Comparison of ENCODE assay signal across 10 cellular contexts in genomic region chr13:67736646-67737420, GRCh38.
DNase-seq lines count a peak whose midpoint lies in the region; ATAC-seq, FAIRE-seq and TF ChIP-seq lines count a peak whose summit lies in the region.
"Had no signal": no experiment of that assay in that cellular context is flagged by ENCODE, and none has a peak within 500 bp of the region (broad histone marks: within the 10 kb centered on the region; RNA-seq: fewer than 3 reads in every experiment).

No MANE protein-coding gene starts in this region.

- peak overlapping the region; percentile 69 for H3K4me2 ChIP-seq in astrocyte (ENCODE audit: low read length)

- H3K27ac ChIP-seq in astrocyte (ENCODE audit: low read depth, low read length) = peak overlapping the region; percentile 66
- no peak overlapping the region for H3K27ac ChIP-seq in left lung
- no peak overlapping the region for H3K27ac ChIP-seq in sigmoid colon

- H3K27me3 Mint-ChIP-seq in astrocyte (ENCODE audit: low read depth, unreplicated experiment) = no peaks in the 10 kb centered on the region
- no peaks in the 10 kb centered on the region for H3K27me3 Mint-ChIP-seq in activated CD4-positive, alpha-beta T cell treated with anti-CD3 and anti-CD28 coated beads for 36 hours
- no peaks in the 10 kb centered on the region for H3K27me3 Mint-ChIP-seq in stimulated activated memory B cell treated with anti-CD40 and anti-IgM and Interleukin-4, amounts not matched to agents 10 μg/mL and 1 μg/mL and 100 μg/mL, for 72 hours
- H3K27me3 Mint-ChIP-seq: dendritic cell treated with granulocyte-macrophage colony-stimulating factor and Interleukin-4, amounts not matched to agents 40 ng/mL and 50 ng/mL, for 4 days had no signal

- H2AFZ ChIP-seq in astrocyte (ENCODE audit: low read depth, low read length) = peak overlapping the region; percentile 31

- TF ChIP-seq CTCF in astrocyte (IDR thresholded peaks at IDR 0.05; ENCODE audit: insufficient read depth, low read depth, low read length) (peak; percentile 68), left lung (IDR thresholded peaks at IDR 0.05) (no peak), sigmoid colon (IDR thresholded peaks at IDR 0.05) (no peak)

- H3K4me3 Mint-ChIP-seq in astrocyte (ENCODE audit: unreplicated experiment) = peak overlapping the region; percentile 31
- H3K4me3 Mint-ChIP-seq in activated CD4-positive, alpha-beta T cell treated with anti-CD3 and anti-CD28 coated beads for 36 hours = no peak overlapping the region
- no peak overlapping the region for H3K4me3 Mint-ChIP-seq in stimulated activated memory B cell treated with anti-CD40 and anti-IgM and Interleukin-4, amounts not matched to agents 10 μg/mL and 1 μg/mL and 100 μg/mL, for 72 hours
- H3K4me3 Mint-ChIP-seq: dendritic cell treated with granulocyte-macrophage colony-stimulating factor and Interleukin-4, amounts not matched to agents 40 ng/mL and 50 ng/mL, for 4 days had no signal

- H3K4me3 ChIP-seq in astrocyte (ENCODE audit: insufficient read depth, low read depth, low read length) (no peak overlapping the region), left lung (no peak overlapping the region), sigmoid colon (no peak overlapping the region)

- peak overlapping the region; percentile 81 for H3K27ac Mint-ChIP-seq in astrocyte (ENCODE audit: unreplicated experiment)
- H3K27ac Mint-ChIP-seq in activated CD4-positive, alpha-beta T cell treated with anti-CD3 and anti-CD28 coated beads for 36 hours = no peak overlapping the region
- H3K27ac Mint-ChIP-seq in stimulated activated memory B cell treated with anti-CD40 and anti-IgM and Interleukin-4, amounts not matched to agents 10 μg/mL and 1 μg/mL and 100 μg/mL, for 72 hours = no peak overlapping the region
- H3K27ac Mint-ChIP-seq: dendritic cell treated with granulocyte-macrophage colony-stimulating factor and Interleukin-4, amounts not matched to agents 40 ng/mL and 50 ng/mL, for 4 days had no signal

- H3K9me3 Mint-ChIP-seq in astrocyte (ENCODE audit: unreplicated experiment) = no peaks in the 10 kb centered on the region
- H3K9me3 Mint-ChIP-seq in activated CD4-positive, alpha-beta T cell treated with anti-CD3 and anti-CD28 coated beads for 36 hours (ENCODE audit: low read depth) = peaks cover 12% of the 10 kb centered on the region
- peaks cover 4% of the 10 kb centered on the region for H3K9me3 Mint-ChIP-seq in stimulated activated memory B cell treated with anti-CD40 and anti-IgM and Interleukin-4, amounts not matched to agents 10 μg/mL and 1 μg/mL and 100 μg/mL, for 72 hours
- H3K9me3 Mint-ChIP-seq: dendritic cell treated with granulocyte-macrophage colony-stimulating factor and Interleukin-4, amounts not matched to agents 40 ng/mL and 50 ng/mL, for 4 days had no signal

- in situ Hi-C loops in Caki2 (cut with HindIII; ENCODE audit: low pct_unique_long_range_greater_than_20kb, low sequenced_read_pairs) = no loop called here

- H3K27me3 ChIP-seq in astrocyte (ENCODE audit: insufficient read depth, low read length) (no peaks in the 10 kb centered on the region), left lung (no peaks in the 10 kb centered on the region), sigmoid colon (no peaks in the 10 kb centered on the region)

- H4K20me1 ChIP-seq in astrocyte (ENCODE audit: insufficient read depth, low read length) = no peaks in the 10 kb centered on the region

- H3K36me3 Mint-ChIP-seq in astrocyte (ENCODE audit: low read depth, unreplicated experiment) = no peaks in the 10 kb centered on the region
- H3K36me3 Mint-ChIP-seq in activated CD4-positive, alpha-beta T cell treated with anti-CD3 and anti-CD28 coated beads for 36 hours (ENCODE audit: low read depth) = no peaks in the 10 kb centered on the region
- no peaks in the 10 kb centered on the region for H3K36me3 Mint-ChIP-seq in stimulated activated memory B cell treated with anti-CD40 and anti-IgM and Interleukin-4, amounts not matched to agents 10 μg/mL and 1 μg/mL and 100 μg/mL, for 72 hours

- no peaks in the 10 kb centered on the region for H3K79me2 ChIP-seq in astrocyte (ENCODE audit: insufficient read depth, low read length)

- H3K4me1 Mint-ChIP-seq in astrocyte (ENCODE audit: low read depth, unreplicated experiment) = peaks cover 11% of the 10 kb centered on the region
- no peaks in the 10 kb centered on the region for H3K4me1 Mint-ChIP-seq in activated CD4-positive, alpha-beta T cell treated with anti-CD3 and anti-CD28 coated beads for 36 hours
- H3K4me1 Mint-ChIP-seq in stimulated activated memory B cell treated with anti-CD40 and anti-IgM and Interleukin-4, amounts not matched to agents 10 μg/mL and 1 μg/mL and 100 μg/mL, for 72 hours = no peaks in the 10 kb centered on the region

- TF ChIP-seq POLR2A in sigmoid colon (IDR thresholded peaks at IDR 0.05) = no peak

- CTCF ChIA-PET in activated CD4-positive, alpha-beta T cell treated with anti-CD3 and anti-CD28 coated beads for 36 hours (lab: Charles Lee) = no interaction called here

- H3K4me1 ChIP-seq in astrocyte (ENCODE audit: insufficient read depth, low read length) = peaks cover 7% of the 10 kb centered on the region
- no peaks in the 10 kb centered on the region for H3K4me1 ChIP-seq in left lung
- peaks cover 0 to 6% (median 0%) of the 10 kb centered on the region in 4 donors for H3K4me1 ChIP-seq in sigmoid colon

- POLR2A ChIA-PET in activated CD4-positive, alpha-beta T cell treated with anti-CD3 and anti-CD28 coated beads for 36 hours (lab: Charles Lee) = no interaction called here

- no peak for FAIRE-seq in astrocyte (lab: Jason Lieb, UNC)

- peak overlapping the region; percentile 53 for H3K9ac ChIP-seq in astrocyte (ENCODE audit: low read length)

- 23 to 58% methylated on average over 4 of the region's 4 CpGs for WGBS in sigmoid colon, 2 donors

- peak; percentile 42 for ATAC-seq in left lung
- no peak for ATAC-seq in activated CD4-positive, alpha-beta T cell treated with anti-CD3 and anti-CD28 coated beads for 36 hours
- ATAC-seq in stimulated activated memory B cell treated with anti-CD40 and anti-IgM and Interleukin-4, amounts not matched to agents 10 μg/mL and 1 μg/mL and 100 μg/mL, for 72 hours = no peak

- H3K9me3 ChIP-seq in astrocyte (ENCODE audit: insufficient read depth, low read depth, low read length) (no peaks in the 10 kb centered on the region), left lung (no peaks in the 10 kb centered on the region), sigmoid colon (peaks cover 0 to 2% (median 0%) of the 10 kb centered on the region in 4 donors)

- no peak for TF ChIP-seq EP300 in sigmoid colon (IDR thresholded peaks at IDR 0.05)

- H3K36me3 ChIP-seq in astrocyte (ENCODE audit: insufficient read depth, low read length) (no peaks in the 10 kb centered on the region), left lung (no peaks in the 10 kb centered on the region), sigmoid colon (no peaks in the 10 kb centered on the region)

- DNase-seq in Caki2 (ENCODE audit: low read depth) = peak; percentile 84
- DNase-seq in HS-27A (ENCODE audit: low read depth) = peak; percentile 7
- DNase-seq in astrocyte (ENCODE audit: low read depth) = peak; percentile 89
- DNase-seq in left lung = no peak
- no peak for DNase-seq in sigmoid colon
- DNase-seq in activated CD4-positive, alpha-beta T cell treated with anti-CD3 and anti-CD28 coated beads for 36 hours = no peak
- no peak for DNase-seq in stimulated activated CD4-positive, alpha-beta T cell treated with anti-CD3 and anti-CD28 coated beads, Interleukin-4, amount 100 ng/mL, for 24 hours
- DNase-seq: NCI-H774 had no signal

- intact Hi-C loops in left lung (cut with DNase I) (no loop called here), sigmoid colon (cut with DNase I) (no loop called here)
- intact Hi-C loops in activated CD4-positive, alpha-beta T cell treated with anti-CD3 and anti-CD28 coated beads for 36 hours (cut with DNase I, micrococcal nuclease) = no loop called here

Comparison
In these comparisons a context has a peak if more than half of its experiments do, and no peak if none do; other contexts are left out.
1. DNase-seq: peak in Caki2 (single experiment), HS-27A (single experiment) and astrocyte (single experiment); none in left lung (0 of 2), sigmoid colon (single experiment), activated CD4-positive, alpha-beta T cell treated with anti-CD3 and anti-CD28 coated beads for 36 hours (single experiment) and stimulated activated CD4-positive, alpha-beta T cell treated with anti-CD3 and anti-CD28 coated beads, Interleukin-4, amount 100 ng/mL, for 24 hours (single experiment).